18 cellular contexts compared by ENCODE assay signal in genomic region chr1:89528382-89528780, GRCh38.
"Had no signal": no experiment of that assay in that cellular context is flagged by ENCODE, and none has a peak within 500 bp of the region (broad histone marks: within the 10 kb centered on the region; RNA-seq: fewer than 3 reads in every experiment).

No MANE protein-coding gene starts in this region.

- H3K27me3 ChIP-seq: cardiac muscle cell, foreskin keratinocyte, left lung, upper lobe of right lung had no signal

- H3K9me3 ChIP-seq: left lung, upper lobe of right lung had no signal

- H3K36me3 ChIP-seq: cardiac muscle cell, left lung, upper lobe of right lung had no signal

- H3K4me3 Mint-ChIP-seq: activated naive CD8-positive, alpha-beta T cell; activated T-helper 1 cell treated with anti-CD3 and anti-CD28 coated beads, Interleukin-12 subunit alpha, Interleukin-12 subunit beta, Interleukin-2, Interleukin-4 antibody, amounts not matched to agents 30 ng/mL and 10 ng/mL and 1 ng/mL, durations not matched to agents 14 hours and 24 hours and 36 hours; nephron progenitor cell; stimulated activated naive CD8-positive, alpha-beta T cell treated with anti-CD3 and anti-CD28 coated beads, Interleukin-15, amount 100 ng/mL, for 72 hours had no signal

- H3K9me3 Mint-ChIP-seq: activated T-helper 1 cell treated with anti-CD3 and anti-CD28 coated beads, Interleukin-12 subunit alpha, Interleukin-12 subunit beta, Interleukin-2, Interleukin-4 antibody, amounts not matched to agents 30 ng/mL and 10 ng/mL and 1 ng/mL, durations not matched to agents 14 hours and 24 hours and 36 hours had no signal

- H3K27me3 Mint-ChIP-seq: activated naive CD8-positive, alpha-beta T cell; stimulated activated naive CD8-positive, alpha-beta T cell treated with anti-CD3 and anti-CD28 coated beads, Interleukin-15, amount 100 ng/mL, for 72 hours had no signal

- H3K27ac Mint-ChIP-seq: activated T-helper 1 cell treated with anti-CD3 and anti-CD28 coated beads, Interleukin-12 subunit alpha, Interleukin-12 subunit beta, Interleukin-2, Interleukin-4 antibody, amounts not matched to agents 30 ng/mL and 10 ng/mL and 1 ng/mL, durations not matched to agents 14 hours and 24 hours and 36 hours; nephron progenitor cell; stimulated activated naive CD8-positive, alpha-beta T cell treated with anti-CD3 and anti-CD28 coated beads, Interleukin-15, amount 100 ng/mL, for 72 hours had no signal

- H3K27ac ChIP-seq: cardiac muscle cell, foreskin keratinocyte, left lung, upper lobe of right lung, WERI-Rb-1 had no signal

- DNase-seq: activated CD4-positive, alpha-beta T cell treated with anti-CD3 and anti-CD28 coated beads for 1 hour; activated CD4-positive, alpha-beta T cell treated with anti-CD3 and anti-CD28 coated beads, Interleukin-2, amount 50 U/mL, for 48 hours; activated gamma-delta T cell treated with Interleukin-2 at 50 U/mL for 16 hours; amniotic stem cell; foreskin keratinocyte; kidney; left lung; nephron progenitor cell; occipital lobe; right cardiac atrium; stimulated activated CD4-positive, alpha-beta T cell treated with anti-CD3 and anti-CD28 coated beads, Interleukin-15, amount 100 ng/mL, for 24 hours; stimulated activated CD4-positive, alpha-beta T cell treated with anti-CD3 and anti-CD28 coated beads, Interleukin-2, amount 100 ng/mL, for 48 hours; stimulated activated naive CD8-positive, alpha-beta T cell treated with anti-CD3 and anti-CD28 coated beads, Interleukin-15, amount 100 ng/mL, for 72 hours; upper lobe of right lung; WERI-Rb-1 had no signal

- H3K4me1 ChIP-seq: foreskin keratinocyte had no signal

- H3K4me3 ChIP-seq: cardiac muscle cell, left lung, upper lobe of right lung had no signal
